In genomic region chr13:75306967-75307366, GRCh38 we compare ENCODE assay signal across 1 cellular context.
A peak's percentile ranks its signal among the peaks of the same experiment; 100 is the strongest.
TF ChIP-seq lines count a peak whose summit lies in the region.

No MANE protein-coding gene starts in this region.

TF ChIP-seq in H1, 55 proteins besides CTCF, POLR2A, EP300 and RAD21:
- 0 out of 2 replicates have a peak, but pooled peaks have one; percentile 39 for TF ChIP-seq KDM1A (IDR thresholded peaks at IDR 0.05; ENCODE audit: borderline replicate concordance, low read length)
